ENCODE assay signal across 13 cellular contexts in the genomic region with DNA sequence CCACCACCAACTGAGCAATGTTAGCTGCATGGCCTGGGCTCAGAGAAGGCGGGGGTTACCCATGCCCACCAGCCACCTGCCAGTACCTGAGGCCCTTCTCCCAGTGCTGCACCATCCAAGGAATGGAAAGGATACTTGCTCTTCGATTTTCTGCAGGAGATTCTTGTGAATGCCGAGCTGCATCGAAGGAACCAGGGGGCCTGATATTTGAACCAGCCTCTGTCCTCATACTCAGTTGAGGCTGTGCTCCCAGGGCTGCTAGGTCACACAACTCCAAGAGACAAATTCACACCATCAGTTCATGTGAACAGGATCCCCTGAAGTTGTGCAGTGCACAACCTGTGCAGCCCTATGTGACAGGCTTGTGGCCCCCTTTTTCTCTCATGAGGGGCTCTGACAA. TPM values are rescaled to one million over a fixed set of nuclear protein-coding genes. Genes with fewer than 3 reads are reported as not detected.
"Had no signal": no experiment of that assay in that cellular context is flagged by ENCODE, and none has a peak within 500 bp of the region (broad histone marks: within the 10 kb centered on the region; RNA-seq: fewer than 3 reads in every experiment).

No MANE protein-coding gene starts in this region.

- H3K9me3 Mint-ChIP-seq: activated naive CD4-positive, alpha-beta T cell treated with anti-CD3 and anti-CD28 coated beads for 36 hours; activated T-helper 17 cell treated with anti-CD3 and anti-CD28 coated beads, Interleukin-2, amount 50 U/mL, for 72 hours had no signal

- H3K27me3 Mint-ChIP-seq: activated T-helper 17 cell treated with anti-CD3 and anti-CD28 coated beads, Interleukin-2, amount 50 U/mL, for 72 hours; progenitor cell of endocrine pancreas had no signal

- H3K4me3 Mint-ChIP-seq: activated naive CD4-positive, alpha-beta T cell treated with anti-CD3 and anti-CD28 coated beads for 36 hours; activated T-helper 17 cell treated with anti-CD3 and anti-CD28 coated beads, Interleukin-2, amount 50 U/mL, for 72 hours; nephron; T-helper 17 cell had no signal

- DNase-seq: stimulated activated CD4-positive, alpha-beta T cell treated with anti-CD3 and anti-CD28 coated beads, Interleukin-4, amount 100 ng/mL, for 4 hours; stimulated activated CD8-positive, alpha-beta memory T cell treated with anti-CD3 and anti-CD28 coated beads, Interleukin-4, amount 100 ng/mL, for 48 hours; stimulated activated naive CD4-positive, alpha-beta T cell treated with Interleukin-2 at 50 U/mL for 16 hours had no signal

- H3K4me1 Mint-ChIP-seq: nephron had no signal

- H3K27ac Mint-ChIP-seq: activated naive CD4-positive, alpha-beta T cell treated with anti-CD3 and anti-CD28 coated beads for 36 hours; activated T-helper 17 cell treated with anti-CD3 and anti-CD28 coated beads, Interleukin-2, amount 50 U/mL, for 72 hours; progenitor cell of endocrine pancreas had no signal

RNA-seq across cellular contexts. Expression of a gene that starts 18.0 kb away (rescaled TPM):
- total RNA-seq: activated naive CD4-positive, alpha-beta T cell treated with anti-CD3 and anti-CD28 coated beads for 36 hours; activated T-helper 17 cell treated with anti-CD3 and anti-CD28 coated beads, Interleukin-2, amount 50 U/mL, for 72 hours; glomerular endothelial cell; liver; T-helper 17 cell had no signal

RNA-seq across cellular contexts. Expression of a gene that starts 44.0 kb away (rescaled TPM):
- total RNA-seq: activated naive CD4-positive, alpha-beta T cell treated with anti-CD3 and anti-CD28 coated beads for 36 hours; glomerular endothelial cell; kidney epithelial cell; liver; progenitor cell of endocrine pancreas; right atrium auricular region; T-helper 17 cell; upper lobe of left lung had no signal
